1 cellular context compared by ENCODE assay signal in the genomic region with DNA sequence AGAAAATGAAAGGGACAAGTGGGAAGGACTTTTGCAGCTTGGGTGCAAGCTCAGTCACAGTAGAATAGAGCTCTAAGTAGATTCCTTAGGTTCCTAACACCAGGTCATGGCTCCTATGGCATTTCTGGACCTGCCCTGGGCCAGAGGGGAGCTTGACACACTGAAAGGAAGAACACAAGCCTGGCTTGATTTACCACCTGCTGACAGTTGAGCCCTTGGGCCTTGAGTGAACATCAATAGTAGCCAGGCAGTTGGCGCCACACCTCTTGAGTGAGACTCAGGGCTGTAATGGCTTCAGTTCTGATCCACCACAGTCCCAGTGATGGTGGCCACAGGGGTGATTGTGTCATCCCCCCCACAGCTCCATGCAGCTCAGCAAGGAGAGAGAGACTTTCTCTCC.
TF ChIP-seq lines count a peak whose summit lies in the region.

No MANE protein-coding gene starts in this region.

TF ChIP-seq in H1, 55 proteins besides CTCF, POLR2A, EP300 and RAD21:
- TF ChIP-seq, protein P1, sequence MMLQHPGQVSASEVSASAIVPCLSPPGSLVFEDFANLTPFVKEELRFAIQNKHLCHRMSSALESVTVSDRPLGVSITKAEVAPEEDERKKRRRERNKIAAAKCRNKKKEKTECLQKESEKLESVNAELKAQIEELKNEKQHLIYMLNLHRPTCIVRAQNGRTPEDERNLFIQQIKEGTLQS (IDR thresholded peaks at IDR 0.05; ENCODE audit: insufficient read depth, low read depth, low read length) = no peak
- TF ChIP-seq NRF1 (IDR thresholded peaks at IDR 0.05; ENCODE audit: low read depth, low read length) = no peak
- TF ChIP-seq TEAD4 (IDR thresholded peaks at IDR 0.05; ENCODE audit: low read depth, low read length) = no peak
- TF ChIP-seq BCL11A (IDR thresholded peaks at IDR 0.05; ENCODE audit: low read depth in 2 of 2, low read length in 2 of 2) = no peak
- TF ChIP-seq, protein P2, sequence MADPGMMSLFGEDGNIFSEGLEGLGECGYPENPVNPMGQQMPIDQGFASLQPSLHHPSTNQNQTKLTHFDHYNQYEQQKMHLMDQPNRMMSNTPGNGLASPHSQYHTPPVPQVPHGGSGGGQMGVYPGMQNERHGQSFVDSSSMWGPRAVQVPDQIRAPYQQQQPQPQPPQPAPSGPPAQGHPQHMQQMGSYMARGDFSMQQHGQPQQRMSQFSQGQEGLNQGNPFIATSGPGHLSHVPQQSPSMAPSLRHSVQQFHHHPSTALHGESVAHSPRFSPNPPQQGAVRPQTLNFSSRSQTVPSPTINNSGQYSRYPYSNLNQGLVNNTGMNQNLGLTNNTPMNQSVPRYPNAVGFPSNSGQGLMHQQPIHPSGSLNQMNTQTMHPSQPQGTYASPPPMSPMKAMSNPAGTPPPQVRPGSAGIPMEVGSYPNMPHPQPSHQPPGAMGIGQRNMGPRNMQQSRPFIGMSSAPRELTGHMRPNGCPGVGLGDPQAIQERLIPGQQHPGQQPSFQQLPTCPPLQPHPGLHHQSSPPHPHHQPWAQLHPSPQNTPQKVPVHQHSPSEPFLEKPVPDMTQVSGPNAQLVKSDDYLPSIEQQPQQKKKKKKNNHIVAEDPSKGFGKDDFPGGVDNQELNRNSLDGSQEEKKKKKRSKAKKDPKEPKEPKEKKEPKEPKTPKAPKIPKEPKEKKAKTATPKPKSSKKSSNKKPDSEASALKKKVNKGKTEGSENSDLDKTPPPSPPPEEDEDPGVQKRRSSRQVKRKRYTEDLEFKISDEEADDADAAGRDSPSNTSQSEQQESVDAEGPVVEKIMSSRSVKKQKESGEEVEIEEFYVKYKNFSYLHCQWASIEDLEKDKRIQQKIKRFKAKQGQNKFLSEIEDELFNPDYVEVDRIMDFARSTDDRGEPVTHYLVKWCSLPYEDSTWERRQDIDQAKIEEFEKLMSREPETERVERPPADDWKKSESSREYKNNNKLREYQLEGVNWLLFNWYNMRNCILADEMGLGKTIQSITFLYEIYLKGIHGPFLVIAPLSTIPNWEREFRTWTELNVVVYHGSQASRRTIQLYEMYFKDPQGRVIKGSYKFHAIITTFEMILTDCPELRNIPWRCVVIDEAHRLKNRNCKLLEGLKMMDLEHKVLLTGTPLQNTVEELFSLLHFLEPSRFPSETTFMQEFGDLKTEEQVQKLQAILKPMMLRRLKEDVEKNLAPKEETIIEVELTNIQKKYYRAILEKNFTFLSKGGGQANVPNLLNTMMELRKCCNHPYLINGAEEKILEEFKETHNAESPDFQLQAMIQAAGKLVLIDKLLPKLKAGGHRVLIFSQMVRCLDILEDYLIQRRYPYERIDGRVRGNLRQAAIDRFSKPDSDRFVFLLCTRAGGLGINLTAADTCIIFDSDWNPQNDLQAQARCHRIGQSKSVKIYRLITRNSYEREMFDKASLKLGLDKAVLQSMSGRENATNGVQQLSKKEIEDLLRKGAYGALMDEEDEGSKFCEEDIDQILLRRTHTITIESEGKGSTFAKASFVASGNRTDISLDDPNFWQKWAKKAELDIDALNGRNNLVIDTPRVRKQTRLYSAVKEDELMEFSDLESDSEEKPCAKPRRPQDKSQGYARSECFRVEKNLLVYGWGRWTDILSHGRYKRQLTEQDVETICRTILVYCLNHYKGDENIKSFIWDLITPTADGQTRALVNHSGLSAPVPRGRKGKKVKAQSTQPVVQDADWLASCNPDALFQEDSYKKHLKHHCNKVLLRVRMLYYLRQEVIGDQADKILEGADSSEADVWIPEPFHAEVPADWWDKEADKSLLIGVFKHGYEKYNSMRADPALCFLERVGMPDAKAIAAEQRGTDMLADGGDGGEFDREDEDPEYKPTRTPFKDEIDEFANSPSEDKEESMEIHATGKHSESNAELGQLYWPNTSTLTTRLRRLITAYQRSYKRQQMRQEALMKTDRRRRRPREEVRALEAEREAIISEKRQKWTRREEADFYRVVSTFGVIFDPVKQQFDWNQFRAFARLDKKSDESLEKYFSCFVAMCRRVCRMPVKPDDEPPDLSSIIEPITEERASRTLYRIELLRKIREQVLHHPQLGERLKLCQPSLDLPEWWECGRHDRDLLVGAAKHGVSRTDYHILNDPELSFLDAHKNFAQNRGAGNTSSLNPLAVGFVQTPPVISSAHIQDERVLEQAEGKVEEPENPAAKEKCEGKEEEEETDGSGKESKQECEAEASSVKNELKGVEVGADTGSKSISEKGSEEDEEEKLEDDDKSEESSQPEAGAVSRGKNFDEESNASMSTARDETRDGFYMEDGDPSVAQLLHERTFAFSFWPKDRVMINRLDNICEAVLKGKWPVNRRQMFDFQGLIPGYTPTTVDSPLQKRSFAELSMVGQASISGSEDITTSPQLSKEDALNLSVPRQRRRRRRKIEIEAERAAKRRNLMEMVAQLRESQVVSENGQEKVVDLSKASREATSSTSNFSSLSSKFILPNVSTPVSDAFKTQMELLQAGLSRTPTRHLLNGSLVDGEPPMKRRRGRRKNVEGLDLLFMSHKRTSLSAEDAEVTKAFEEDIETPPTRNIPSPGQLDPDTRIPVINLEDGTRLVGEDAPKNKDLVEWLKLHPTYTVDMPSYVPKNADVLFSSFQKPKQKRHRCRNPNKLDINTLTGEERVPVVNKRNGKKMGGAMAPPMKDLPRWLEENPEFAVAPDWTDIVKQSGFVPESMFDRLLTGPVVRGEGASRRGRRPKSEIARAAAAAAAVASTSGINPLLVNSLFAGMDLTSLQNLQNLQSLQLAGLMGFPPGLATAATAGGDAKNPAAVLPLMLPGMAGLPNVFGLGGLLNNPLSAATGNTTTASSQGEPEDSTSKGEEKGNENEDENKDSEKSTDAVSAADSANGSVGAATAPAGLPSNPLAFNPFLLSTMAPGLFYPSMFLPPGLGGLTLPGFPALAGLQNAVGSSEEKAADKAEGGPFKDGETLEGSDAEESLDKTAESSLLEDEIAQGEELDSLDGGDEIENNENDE (IDR thresholded peaks at IDR 0.05; ENCODE audit: insufficient replicate concordance, low read length) = no peak
- TF ChIP-seq TAF1 (IDR thresholded peaks at IDR 0.05; ENCODE audit: low read depth, low read length) = no peak
- no peak for TF ChIP-seq RNF2 (IDR thresholded peaks at IDR 0.05; ENCODE audit: borderline replicate concordance, low read depth, low read length, missing control alignments, poor library complexity, severe bottlenecking)
- TF ChIP-seq KDM1A (IDR thresholded peaks at IDR 0.05; ENCODE audit: borderline replicate concordance, low read length) = no peak
- TF ChIP-seq BACH1 (IDR thresholded peaks at IDR 0.05; ENCODE audit: low read length) = no peak
- no peak for TF ChIP-seq SRF (IDR thresholded peaks at IDR 0.05; ENCODE audit: low read depth, low read length)
- TF ChIP-seq PHF8 (conservative IDR thresholded peaks at IDR 0.05; ENCODE audit: low read depth, low read length) = no peak
- no peak for TF ChIP-seq EZH2 (IDR thresholded peaks at IDR 0.05; ENCODE audit: low read depth, low read length, severe bottlenecking)
- TF ChIP-seq GTF2F1 (IDR thresholded peaks at IDR 0.05; ENCODE audit: borderline replicate concordance, low read depth, low read length) = no peak
- TF ChIP-seq ASH2L (IDR thresholded peaks at IDR 0.05; ENCODE audit: low read length) = no peak
